8 cellular contexts compared by ENCODE assay signal in the genomic region with DNA sequence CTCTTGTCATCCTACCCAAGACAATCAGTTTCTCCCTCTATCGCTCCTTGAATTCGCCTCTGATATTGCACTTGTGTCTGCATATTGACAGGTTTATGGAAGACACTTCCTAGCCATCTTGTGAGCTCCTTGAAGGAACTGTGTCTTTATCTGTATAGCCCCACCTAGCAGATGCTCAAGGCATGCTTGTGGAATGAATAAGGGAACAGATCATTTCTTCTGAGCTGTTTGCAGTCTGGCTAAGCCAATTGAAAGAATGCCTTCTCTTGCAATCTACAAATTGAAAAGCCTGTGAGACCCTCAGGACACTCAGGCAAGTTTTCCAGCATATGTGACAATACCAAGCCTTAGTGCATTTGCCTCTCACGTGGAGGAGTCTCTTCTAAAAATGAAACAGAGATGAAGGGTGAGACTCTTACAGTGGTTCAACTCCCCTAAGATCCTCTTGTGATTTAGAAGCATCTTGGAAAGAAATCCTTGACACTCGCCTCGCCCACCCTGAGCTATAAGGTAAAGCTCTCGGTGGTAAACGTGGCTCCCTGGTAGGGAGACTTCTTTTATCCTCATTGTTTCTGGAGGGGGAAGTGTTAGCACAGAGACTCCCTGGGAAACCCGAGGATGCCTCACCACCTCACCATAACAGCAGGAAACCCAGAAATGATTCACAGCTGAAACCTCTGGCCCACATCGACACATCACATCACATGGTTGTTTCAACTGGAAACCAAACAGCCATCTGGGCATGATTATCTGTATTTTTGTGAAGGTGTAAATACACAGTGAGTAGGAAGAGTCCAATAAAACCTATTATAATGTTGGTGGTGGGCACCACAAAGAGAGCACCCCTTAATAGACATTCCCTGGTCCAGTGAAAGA.
DNase-seq lines count a peak whose midpoint lies in the region; ATAC-seq and TF ChIP-seq lines count a peak whose summit lies in the region.

No MANE protein-coding gene starts in this region.

- H3K27ac Mint-ChIP-seq in glutamatergic neuron (ENCODE audit: unreplicated experiment): no peak overlapping the region

- H3K9ac ChIP-seq in BLaER1 treated with 17β-estradiol and CSF1 and Interleukin-3, amounts not matched to agents 10 nM and 100 nM: no peak overlapping the region

- H3K27ac ChIP-seq in BLaER1 treated with 17β-estradiol and CSF1 and Interleukin-3, amounts not matched to agents 10 nM and 100 nM: peak overlapping the region in 8 of 11 experiments; percentile 24 to 60 (median 52); a peak in 14 of 22 replicates
- H3K27ac ChIP-seq in WERI-Rb-1: no peak overlapping the region

- no peak for DNase-seq in activated T-cell treated with anti-CD3 and anti-CD28 coated beads, Interleukin-2, amount 50 U/mL, for 4 hours
- DNase-seq in iris pigment epithelial cell (ENCODE audit: low read depth): peak; percentile 98
- DNase-seq in WERI-Rb-1: no peak
- no peak for DNase-seq in glutamatergic neuron

- TF ChIP-seq CTCF in WERI-Rb-1 (IDR thresholded peaks at IDR 0.05; ENCODE audit: low read depth, low read length) (no peak), glutamatergic neuron (IDR thresholded peaks at IDR 0.05; ENCODE audit: partially characterized antibody, unreplicated experiment) (no peak)

- H3K36me3 ChIP-seq in BLaER1 treated with 17β-estradiol and CSF1 and Interleukin-3, amounts not matched to agents 10 nM and 100 nM: no peaks in the 10 kb centered on the region
- H3K36me3 ChIP-seq in WERI-Rb-1: no peaks in the 10 kb centered on the region

- H3K27me3 Mint-ChIP-seq in activated T-cell treated with anti-CD3 and anti-CD28 coated beads, Interleukin-2, amount 50 U/mL, for 4 hours (ENCODE audit: low read depth): no peaks in the 10 kb centered on the region
- peaks cover 2% of the 10 kb centered on the region for H3K27me3 Mint-ChIP-seq in glutamatergic neuron (ENCODE audit: unreplicated experiment)

- no peak overlapping the region for H3K4me3 ChIP-seq in BLaER1 treated with 17β-estradiol and CSF1 and Interleukin-3, amounts not matched to agents 10 nM and 100 nM
- no peak overlapping the region for H3K4me3 ChIP-seq in WERI-Rb-1 (ENCODE audit: low read depth, low read length)

- peaks cover 0 to 5% (median 0%) of the 10 kb centered on the region in 11 experiments; a peak in 3 of 22 replicates for H3K9me3 ChIP-seq in BLaER1 treated with 17β-estradiol and CSF1 and Interleukin-3, amounts not matched to agents 10 nM and 100 nM (replicated peaks in 1 of 11)
- H3K9me3 ChIP-seq in WERI-Rb-1 (ENCODE audit: severe bottlenecking): no peaks in the 10 kb centered on the region

- H3K27me3 ChIP-seq in BLaER1 treated with 17β-estradiol and CSF1 and Interleukin-3, amounts not matched to agents 10 nM and 100 nM: no peaks in the 10 kb centered on the region
- no peaks in the 10 kb centered on the region for H3K27me3 ChIP-seq in WERI-Rb-1 (ENCODE audit: insufficient read depth, low read depth, severe bottlenecking)

- peak overlapping the region; percentile 20 to 76 (median 51); a peak in 18 of 22 replicates for H3K4me2 ChIP-seq in BLaER1 treated with 17β-estradiol and CSF1 and Interleukin-3, amounts not matched to agents 10 nM and 100 nM

- H3K4me1 Mint-ChIP-seq in activated T-cell treated with anti-CD3 and anti-CD28 coated beads, Interleukin-2, amount 50 U/mL, for 4 hours (ENCODE audit: low read depth): peaks cover 32% of the 10 kb centered on the region
- peaks cover 2% of the 10 kb centered on the region for H3K4me1 Mint-ChIP-seq in glutamatergic neuron (ENCODE audit: low read depth, unreplicated experiment)

- no peaks in the 10 kb centered on the region for H4K20me1 ChIP-seq in BLaER1 treated with 17β-estradiol and CSF1 and Interleukin-3, amounts not matched to agents 10 nM and 100 nM

- no peak overlapping the region for H3K4me3 Mint-ChIP-seq in activated T-cell treated with anti-CD3 and anti-CD28 coated beads, Interleukin-2, amount 50 U/mL, for 4 hours
- H3K4me3 Mint-ChIP-seq in glutamatergic neuron (ENCODE audit: unreplicated experiment): no peak overlapping the region

- no peaks in the 10 kb centered on the region for H3K9me3 Mint-ChIP-seq in activated T-cell treated with anti-CD3 and anti-CD28 coated beads, Interleukin-2, amount 50 U/mL, for 4 hours
- peaks cover 7% of the 10 kb centered on the region for H3K9me3 Mint-ChIP-seq in glutamatergic neuron (ENCODE audit: unreplicated experiment)

- H3K36me3 Mint-ChIP-seq in activated T-cell treated with anti-CD3 and anti-CD28 coated beads, Interleukin-2, amount 50 U/mL, for 4 hours (ENCODE audit: insufficient read depth): no peaks in the 10 kb centered on the region
- H3K36me3 Mint-ChIP-seq in glutamatergic neuron (ENCODE audit: unreplicated experiment): no peaks in the 10 kb centered on the region

- peaks cover 9 to 35% (median 19%) of the 10 kb centered on the region in 10 experiments; a peak in 18 of 20 replicates for H3K4me1 ChIP-seq in BLaER1 treated with 17β-estradiol and CSF1 and Interleukin-3, amounts not matched to agents 10 nM and 100 nM

- ATAC-seq in HG03460 (IDR thresholded peaks at IDR 0.05; ENCODE audit: unreplicated experiment) (peak; percentile 51), GM18907 (IDR thresholded peaks at IDR 0.05; ENCODE audit: unreplicated experiment) (no peak), GM19328 (IDR thresholded peaks at IDR 0.05; ENCODE audit: unreplicated experiment) (no peak)
- peak; percentile 96 for ATAC-seq in activated T-cell treated with anti-CD3 and anti-CD28 coated beads, Interleukin-2, amount 50 U/mL, for 4 hours

Comparison
In these comparisons a context has a peak if more than half of its experiments do, and no peak if none do; other contexts are left out.
1. ATAC-seq: peak in HG03460 (single experiment) and activated T-cell treated with anti-CD3 and anti-CD28 coated beads, Interleukin-2, amount 50 U/mL, for 4 hours (2 of 2); none in GM18907 (single experiment) and GM19328 (single experiment).